Comparison of ENCODE assay signal across 8 cellular contexts in genomic region chr1:203117611-203118575, GRCh38. TPM values are rescaled to one million over a fixed set of nuclear protein-coding genes. Genes with fewer than 3 reads are reported as not detected.
DNase-seq lines count a peak whose midpoint lies in the region; ATAC-seq and TF ChIP-seq lines count a peak whose summit lies in the region.

No MANE protein-coding gene starts in this region.

- H4K20me1 ChIP-seq in BLaER1 treated with 17β-estradiol and CSF1 and Interleukin-3, amounts not matched to agents 10 nM and 100 nM, result peaks cover 0 to 39% (median 0%) of the 10 kb centered on the region in 11 experiments; a peak in 2 of 22 replicates
- H4K20me1 ChIP-seq in GM23248 (ENCODE audit: insufficient read depth), result no peaks in the 10 kb centered on the region
- no peaks in the 10 kb centered on the region for H4K20me1 ChIP-seq in hepatocyte (ENCODE audit: insufficient read depth, poor library complexity, severe bottlenecking)

- H3K9me2 ChIP-seq in GM23248 (ENCODE audit: insufficient read depth), result no peaks in the 10 kb centered on the region
- H3K9me2 ChIP-seq in hepatocyte (replicated peaks; ENCODE audit: insufficient read depth), result no peaks in the 10 kb centered on the region

- no peak overlapping the region for H3K4me3 ChIP-seq in BLaER1 treated with 17β-estradiol and CSF1 and Interleukin-3, amounts not matched to agents 10 nM and 100 nM
- H3K4me3 ChIP-seq in GM23248 (no peak overlapping the region), hepatocyte (no peak overlapping the region), sigmoid colon (no peak overlapping the region)

- no peak overlapping the region for H3K9ac ChIP-seq in BLaER1 treated with 17β-estradiol and CSF1 and Interleukin-3, amounts not matched to agents 10 nM and 100 nM
- no peak overlapping the region for H3K9ac ChIP-seq in GM23248

- no peaks in the 10 kb centered on the region for H3K36me3 ChIP-seq in BLaER1 treated with 17β-estradiol and CSF1 and Interleukin-3, amounts not matched to agents 10 nM and 100 nM
- H3K36me3 ChIP-seq in GM23248 (ENCODE audit: low read depth), result no peaks in the 10 kb centered on the region
- no peaks in the 10 kb centered on the region for H3K36me3 ChIP-seq in hepatocyte (replicated peaks; ENCODE audit: insufficient read depth, low read depth)
- H3K36me3 ChIP-seq in sigmoid colon, result no peaks in the 10 kb centered on the region

- peak overlapping the region in 10 of 11 experiments; percentile 9 to 61 (median 24); a peak in 14 of 22 replicates for H3K4me2 ChIP-seq in BLaER1 treated with 17β-estradiol and CSF1 and Interleukin-3, amounts not matched to agents 10 nM and 100 nM
- H3K4me2 ChIP-seq in GM23248 (ENCODE audit: unreplicated experiment) (peak overlapping the region; percentile 59), hepatocyte (peak overlapping the region; percentile 8)

- DNase-seq in GM23248, result peak; percentile 85
- peak; percentile 62 for DNase-seq in NCI-H82 treated with DMSO at 0.1 percent for 48 hours (lab: John Stamatoyannopoulos, UW; ENCODE audit: unreplicated experiment)
- peak in 47 of 58 donors; percentile 14 to 80 (median 57) for DNase-seq in anterior cingulate cortex (lab: John Stamatoyannopoulos, UW)
- DNase-seq in hepatocyte (ENCODE audit: low spot score), result peak; percentile 90
- DNase-seq in sigmoid colon, result peak; percentile 80

- peaks cover 21 to 50% (median 32%) of the 10 kb centered on the region in 10 experiments for H3K4me1 ChIP-seq in BLaER1 treated with 17β-estradiol and CSF1 and Interleukin-3, amounts not matched to agents 10 nM and 100 nM
- H3K4me1 ChIP-seq in GM23248 (ENCODE audit: insufficient read depth) (no peaks in the 10 kb centered on the region), hepatocyte (ENCODE audit: insufficient read depth) (no peaks in the 10 kb centered on the region), sigmoid colon (peaks cover 0 to 7% (median 4%) of the 10 kb centered on the region in 4 donors)

- in situ Hi-C loops in GM23248 (cut with MboI), result loop anchor here (10.0 kb wide), 1 partner anchor 97 kb away; no protein-coding TSS in a partner anchor

- no peak overlapping the region for H3K27ac ChIP-seq in BLaER1 treated with 17β-estradiol and CSF1 and Interleukin-3, amounts not matched to agents 10 nM and 100 nM
- H3K27ac ChIP-seq in GM23248, result no peak overlapping the region
- H3K27ac ChIP-seq in hepatocyte, result no peak overlapping the region
- H3K27ac ChIP-seq in sigmoid colon, result no peak overlapping the region

- no peaks in the 10 kb centered on the region for H3K79me2 ChIP-seq in GM23248 (ENCODE audit: insufficient read depth)
- H3K79me2 ChIP-seq in hepatocyte, result no peaks in the 10 kb centered on the region

- WGBS in GM23248 (ENCODE audit: low coverage in 1 of 2, low lambda C conversion rate in 2 of 2, missing lambda C conversion rate in 2 of 2), 2 experiments, result 9 to 10% methylated on average over 33 to 35 of the region's 35 CpGs
- WGBS in hepatocyte (ENCODE audit: low lambda C conversion rate, missing lambda C conversion rate), result 25% methylated on average over 35 of the region's 35 CpGs
- WGBS in sigmoid colon, 2 donors, result 18 to 29% methylated on average over 35 of the region's 35 CpGs

- peak overlapping the region; percentile 60; the same call in 1 of the 2 replicates for H2AFZ ChIP-seq in GM23248
- H2AFZ ChIP-seq in hepatocyte, result no peak overlapping the region

- H3F3A ChIP-seq in GM23248 (ENCODE audit: insufficient read depth), result no peaks in the 10 kb centered on the region

- ATAC-seq in GM19467 (IDR thresholded peaks at IDR 0.05; ENCODE audit: unreplicated experiment) (no peak), HG03175 (IDR thresholded peaks at IDR 0.05; ENCODE audit: unreplicated experiment) (no peak)

- H3K27me3 ChIP-seq in BLaER1 treated with 17β-estradiol and CSF1 and Interleukin-3, amounts not matched to agents 10 nM and 100 nM, result peaks cover 0 to 51% (median 0%) of the 10 kb centered on the region in 11 experiments; a peak in 6 of 22 replicates
- peaks cover 42% of the 10 kb centered on the region for H3K27me3 ChIP-seq in GM23248 (replicated peaks; ENCODE audit: insufficient read depth)
- peaks cover under 1% of the 10 kb centered on the region for H3K27me3 ChIP-seq in hepatocyte
- H3K27me3 ChIP-seq in sigmoid colon, result peaks cover 0 to 47% (median 21%) of the 10 kb centered on the region in 3 donors

- TF ChIP-seq CTCF in hepatocyte (IDR thresholded peaks at IDR 0.05; ENCODE audit: poor library complexity), result peak; percentile 87
- peak in 3 of 4 experiments; percentile 50 to 77 (median 56) for TF ChIP-seq CTCF in sigmoid colon (IDR thresholded peaks at IDR 0.05)

- no peak for TF ChIP-seq POLR2A in sigmoid colon (IDR thresholded peaks at IDR 0.05)

- no peak for TF ChIP-seq EP300 in sigmoid colon (IDR thresholded peaks at IDR 0.05)

- no peaks in the 10 kb centered on the region for H3K9me3 ChIP-seq in BLaER1 treated with 17β-estradiol and CSF1 and Interleukin-3, amounts not matched to agents 10 nM and 100 nM (replicated peaks in 1 of 11)
- H3K9me3 ChIP-seq in GM23248 (ENCODE audit: low read depth) (no peaks in the 10 kb centered on the region), hepatocyte (ENCODE audit: low read depth) (no peaks in the 10 kb centered on the region), sigmoid colon (no peaks in the 10 kb centered on the region)

- intact Hi-C loops in sigmoid colon (cut with DNase I), result loop anchor here (2.0 kb wide), 1 partner anchor 99 kb away; no protein-coding TSS in a partner anchor

RNA-seq across cellular contexts. Expression of gene ADORA1, which starts 9.6 kb away (rescaled TPM):
- 0.89 and 5.8 TPM in 2 replicates for total RNA-seq in GM23248 (2014; rRNA removed; shearing (Covaris generic))
- polyA plus RNA-seq in GM23248 (2016; fragmentation: Nextera tagmentation; extraction: Ambion mirVana), result 2.2 and 3.3 TPM in 2 replicates
- total RNA-seq in hepatocyte, result 2.3 and 2.4 TPM in 2 replicates
- polyA plus RNA-seq in hepatocyte, result 1.6 and 2.0 TPM in 2 replicates
- total RNA-seq in sigmoid colon, result 1 to 10 TPM in 1 of 4 donors, under 1 TPM in 1, not detected in 2; 0.33 to 1.1 TPM
- polyA plus RNA-seq in sigmoid colon, result 1 to 10 TPM in 1 of 3 donors, under 1 TPM in 1, not detected in 1; 0.92 to 1.3 TPM

RNA-seq across cellular contexts. Expression of gene MYOG, which starts 32.1 kb away (rescaled TPM):
- total RNA-seq in GM23248 (2014; rRNA removed; shearing (Covaris generic)), result not detected in 2 replicates
- not detected in 2 replicates for polyA plus RNA-seq in GM23248 (2016; fragmentation: Nextera tagmentation; extraction: Ambion mirVana)
- not detected in 2 replicates for total RNA-seq in hepatocyte
- polyA plus RNA-seq in hepatocyte, result not detected in 2 replicates
- not detected for total RNA-seq in sigmoid colon
- polyA plus RNA-seq in sigmoid colon, result not detected

RNA-seq across cellular contexts. Expression of gene MYBPH, which starts 57.7 kb away (rescaled TPM):
- 0.11 and 1.4 TPM in 2 replicates for total RNA-seq in GM23248 (2014; rRNA removed; shearing (Covaris generic))
- polyA plus RNA-seq in GM23248 (2016; fragmentation: Nextera tagmentation; extraction: Ambion mirVana) (0.34 and 0.89 TPM in 2 replicates), hepatocyte (0.70 TPM in 1 of 2 replicates, not detected in the other), sigmoid colon (not detected)
- total RNA-seq in hepatocyte (not detected in 2 replicates), sigmoid colon (not detected)

Comparison
In these comparisons a context has a peak if more than half of its experiments do, and no peak if none do; other contexts are left out.
1. H3K4me2 ChIP-seq: peak in every context shown above with its lines; median percentile 59 in GM23248; 24 in BLaER1 treated with 17β-estradiol and CSF1 and Interleukin-3, amounts not matched to agents 10 nM and 100 nM; 8 in hepatocyte.